ENCODE assay signal across 2 cellular contexts in the genomic region with DNA sequence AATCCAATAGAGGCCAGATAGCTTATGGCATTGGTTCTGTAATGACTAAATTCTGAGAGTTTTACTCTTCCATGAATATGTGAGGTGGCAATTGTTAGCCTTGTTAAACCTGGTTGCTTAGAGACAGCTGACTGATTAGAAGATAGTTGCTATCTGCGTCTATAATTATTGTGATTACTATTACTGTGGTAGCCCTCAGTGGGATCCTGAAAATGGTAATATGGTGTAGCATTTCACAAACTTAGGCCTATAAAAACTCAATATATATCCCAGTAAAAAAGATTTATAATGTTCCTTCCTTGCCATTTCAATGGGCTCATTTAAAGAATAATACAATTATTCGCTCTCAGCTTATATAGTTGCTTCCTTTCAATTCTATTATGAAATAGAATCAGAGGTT.
TF ChIP-seq lines count a peak whose summit lies in the region.

No MANE protein-coding gene starts in this region.

TF ChIP-seq in SK-N-SH, 30 proteins besides CTCF, POLR2A, EP300 and RAD21 (continued from another document):
- no peak for TF ChIP-seq PBX3 (IDR thresholded peaks at IDR 0.05)
TF ChIP-seq in SK-N-SH: peak in this region for 0.

TF ChIP-seq in SK-N-SH treated with all-trans-retinoic acid at 6 μM for 48 hours, 23 proteins besides CTCF, POLR2A, EP300 and RAD21 (continued from another document):
- TF ChIP-seq, protein P1, sequence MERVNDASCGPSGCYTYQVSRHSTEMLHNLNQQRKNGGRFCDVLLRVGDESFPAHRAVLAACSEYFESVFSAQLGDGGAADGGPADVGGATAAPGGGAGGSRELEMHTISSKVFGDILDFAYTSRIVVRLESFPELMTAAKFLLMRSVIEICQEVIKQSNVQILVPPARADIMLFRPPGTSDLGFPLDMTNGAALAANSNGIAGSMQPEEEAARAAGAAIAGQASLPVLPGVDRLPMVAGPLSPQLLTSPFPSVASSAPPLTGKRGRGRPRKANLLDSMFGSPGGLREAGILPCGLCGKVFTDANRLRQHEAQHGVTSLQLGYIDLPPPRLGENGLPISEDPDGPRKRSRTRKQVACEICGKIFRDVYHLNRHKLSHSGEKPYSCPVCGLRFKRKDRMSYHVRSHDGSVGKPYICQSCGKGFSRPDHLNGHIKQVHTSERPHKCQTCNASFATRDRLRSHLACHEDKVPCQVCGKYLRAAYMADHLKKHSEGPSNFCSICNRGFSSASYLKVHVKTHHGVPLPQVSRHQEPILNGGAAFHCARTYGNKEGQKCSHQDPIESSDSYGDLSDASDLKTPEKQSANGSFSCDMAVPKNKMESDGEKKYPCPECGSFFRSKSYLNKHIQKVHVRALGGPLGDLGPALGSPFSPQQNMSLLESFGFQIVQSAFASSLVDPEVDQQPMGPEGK (CRISPR knock-in tag; IDR thresholded peaks at IDR 0.05; ENCODE audit: borderline replicate concordance): no peak
- TF ChIP-seq PPARA (CRISPR knock-in tag; IDR thresholded peaks at IDR 0.05; ENCODE audit: borderline replicate concordance) (no peak), ISL1 (CRISPR knock-in tag; IDR thresholded peaks at IDR 0.05) (no peak), ZC3H10 (CRISPR knock-in tag; IDR thresholded peaks at IDR 0.05) (no peak), ZNF8 (CRISPR knock-in tag; IDR thresholded peaks at IDR 0.05) (no peak), TOX (CRISPR knock-in tag; IDR thresholded peaks at IDR 0.05; ENCODE audit: borderline replicate concordance) (no peak), SNAI2 (CRISPR knock-in tag; IDR thresholded peaks at IDR 0.05) (no peak)
